Comparison of ENCODE assay signal across 23 cellular contexts in genomic region chr4:115361781-115362180, GRCh38.
"Had no signal": no experiment of that assay in that cellular context is flagged by ENCODE, and none has a peak within 500 bp of the region (broad histone marks: within the 10 kb centered on the region; RNA-seq: fewer than 3 reads in every experiment).

No MANE protein-coding gene starts in this region.

- FAIRE-seq: urothelium cell line had no signal

- H3K27me3 ChIP-seq: adrenal gland, body of pancreas, esophagus muscularis mucosa, tibial nerve had no signal

- ATAC-seq: activated CD4-positive, alpha-beta T cell treated with anti-CD3 and anti-CD28 coated beads for 36 hours; activated T-cell treated with anti-CD3 and anti-CD28 coated beads, Interleukin-2, amount 50 U/mL, for 72 hours; body of pancreas; left colon; naive thymus-derived CD8-positive, alpha-beta T cell; right cardiac atrium; stimulated activated naive B cell treated with anti-CD40 and anti-IgM and Interleukin-4, amounts not matched to agents 10 μg/mL and 1 μg/mL and 100 μg/mL, for 72 hours; T-cell had no signal

- H3K4me1 ChIP-seq: adrenal gland, body of pancreas, esophagus muscularis mucosa had no signal

- H3K36me3 ChIP-seq: adrenal gland, esophagus muscularis mucosa, tibial nerve had no signal

- DNase-seq: activated B cell treated with CpG ODN at 0.5 μM for 24 hours; activated CD4-positive, alpha-beta T cell treated with anti-CD3 and anti-CD28 coated beads for 36 hours; activated CD4-positive, alpha-beta T cell treated with anti-CD3 and anti-CD28 coated beads, Interleukin-2, amount 50 U/mL, for 4 hours; activated naive CD4-positive, alpha-beta T cell treated with Interleukin-2 at 50 U/mL for 16 hours; activated T-cell treated with anti-CD3 and anti-CD28 coated beads for 4 hours; activated T-cell treated with anti-CD3 and anti-CD28 coated beads, Interleukin-2, amount 50 U/mL, for 72 hours; adrenal gland; aorta; body of pancreas; head of caudate nucleus; hippocampal formation; kidney; left colon; naive thymus-derived CD8-positive, alpha-beta T cell; nucleus accumbens; right cardiac atrium; stimulated activated CD4-positive, alpha-beta T cell treated with anti-CD3 and anti-CD28 coated beads, Interleukin-15, amount 100 ng/mL, for 24 hours; stimulated activated CD4-positive, alpha-beta T cell treated with anti-CD3 and anti-CD28 coated beads, Interleukin-2, amount 100 ng/mL, for 24 hours; stimulated activated naive B cell treated with anti-CD40 and anti-IgM and Interleukin-4, amounts not matched to agents 10 μg/mL and 1 μg/mL and 100 μg/mL, for 72 hours; T-cell had no signal

- H3K9me3 ChIP-seq: body of pancreas, esophagus muscularis mucosa, tibial nerve had no signal

- H3K27ac ChIP-seq: adrenal gland, body of pancreas, esophagus muscularis mucosa, tibial nerve had no signal

- H3K4me3 ChIP-seq: adrenal gland, body of pancreas, esophagus muscularis mucosa, tibial nerve had no signal
